ENCODE assay signal across 9 cellular contexts in the genomic region with DNA sequence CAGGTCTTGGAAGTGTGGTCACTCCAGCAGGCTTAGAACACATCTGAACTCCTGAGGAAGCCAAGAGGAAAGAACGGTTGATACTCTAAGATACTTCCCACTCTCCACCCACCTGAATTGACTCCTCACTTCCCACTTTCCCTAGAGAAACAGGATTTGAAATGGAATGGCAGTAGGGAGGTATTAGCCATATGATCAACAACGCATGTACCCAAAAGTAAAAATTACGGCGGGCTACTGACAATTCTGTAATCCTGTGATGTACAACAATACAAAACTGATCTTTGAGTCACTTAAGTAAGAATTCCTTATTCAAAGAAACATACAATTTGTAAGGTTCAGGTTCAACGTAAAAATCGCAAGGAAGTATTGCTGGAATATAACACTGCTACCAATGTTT. TPM values are rescaled to one million over a fixed set of nuclear protein-coding genes. Genes with fewer than 3 reads are reported as not detected.
A peak's percentile ranks its signal among the peaks of the same experiment; 100 is the strongest.
DNase-seq lines count a peak whose midpoint lies in the region; ATAC-seq, FAIRE-seq and TF ChIP-seq lines count a peak whose summit lies in the region.
"Had no signal": no experiment of that assay in that cellular context is flagged by ENCODE, and none has a peak within 500 bp of the region (broad histone marks: within the 10 kb centered on the region; RNA-seq: fewer than 3 reads in every experiment).

No MANE protein-coding gene starts in this region.

- H4K20me1 ChIP-seq in H9 (ENCODE audit: control insufficient read depth, insufficient read depth, insufficient read length): peaks cover 2% of the 10 kb centered on the region

- no peak overlapping the region for H4K5ac ChIP-seq in H9 (ENCODE audit: insufficient read length, low read depth, low read length)

- no TSS peak for BruUV-seq in MCF 10A (replicated peaks; lab: Mats Ljungman, UMichigan)

- CTCF ChIA-PET in MCF 10A (lab: Yijun Ruan, JAX): interaction anchor here (0.6 to 2.2 kb wide), 5 partner anchors 204 to 795 kb away, joined by 3 to 7 read pairs (median 4); no protein-coding TSS in a partner anchor

- H2BK120ac ChIP-seq in H9 (ENCODE audit: low read depth, low read length, poor library complexity, severe bottlenecking): no peak overlapping the region

- peaks cover 18% of the 10 kb centered on the region for H3K23me2 ChIP-seq in H9 (ENCODE audit: insufficient read length, low read depth, low read length, poor library complexity, severe bottlenecking)

- peaks cover 6% of the 10 kb centered on the region; the same call in 1 of the 2 replicates for H3K4me1 ChIP-seq in H9 (ENCODE audit: insufficient read depth, low read length)
- H3K4me1 ChIP-seq in small intestine (ENCODE audit: control insufficient read depth in 2 of 2, insufficient read depth in 1 of 2, low read depth in 1 of 2, low read length in 1 of 2): no peaks in the 10 kb centered on the region

- peak overlapping the region; percentile 28 to 47 for H3K4me3 ChIP-seq in small intestine (ENCODE audit: low read depth in 1 of 2, low read length in 2 of 2)

- no peak for FAIRE-seq in small intestine (lab: Jason Lieb, UNC)
- FAIRE-seq: G401.6 had no signal

- H3K27ac ChIP-seq in H9 (ENCODE audit: insufficient read length, low read depth, low read length) (no peak overlapping the region), small intestine (ENCODE audit: low read depth in 1 of 2, low read length in 1 of 2) (peak overlapping the region; percentile 24 to 71)

- H3K27ac Mint-ChIP-seq in H9: peak overlapping the region in 2 of 3 experiments; percentile 34 to 89; a peak in 2 of 7 replicates
- no peak overlapping the region for H3K27ac Mint-ChIP-seq in MCF 10A (ENCODE audit: low read depth, unreplicated experiment)
- H3K27ac Mint-ChIP-seq in type B pancreatic cell: no peak overlapping the region
- no peak overlapping the region for H3K27ac Mint-ChIP-seq in CD14-positive monocyte
- no peak overlapping the region for H3K27ac Mint-ChIP-seq in activated T-helper 1 cell treated with anti-CD3 and anti-CD28 coated beads, Interleukin-12 subunit alpha, Interleukin-12 subunit beta, Interleukin-2, Interleukin-4 antibody, amounts not matched to agents 30 ng/mL and 10 ng/mL and 1 ng/mL, durations not matched to agents 14 hours and 24 hours and 36 hours

- H3K4me1 Mint-ChIP-seq in H9 (peaks cover 15 to 33% of the 10 kb centered on the region in 2 experiments), MCF 10A (ENCODE audit: insufficient read depth, unreplicated experiment) (peaks cover 27% of the 10 kb centered on the region), type B pancreatic cell (ENCODE audit: unreplicated experiment) (peaks cover 37% of the 10 kb centered on the region), CD14-positive monocyte (peaks cover 18% of the 10 kb centered on the region)
- peaks cover 10% of the 10 kb centered on the region for H3K4me1 Mint-ChIP-seq in activated T-helper 1 cell treated with anti-CD3 and anti-CD28 coated beads, Interleukin-12 subunit alpha, Interleukin-12 subunit beta, Interleukin-2, Interleukin-4 antibody, amounts not matched to agents 30 ng/mL and 10 ng/mL and 1 ng/mL, durations not matched to agents 14 hours and 24 hours and 36 hours (ENCODE audit: low read depth)

- H2BK15ac ChIP-seq in H9 (ENCODE audit: low read depth, low read length): no peak overlapping the region

- no peak overlapping the region for H3K9ac ChIP-seq in H9 (ENCODE audit: extremely low read depth, insufficient read length, low read length)

- H3T11ph ChIP-seq in H9 (ENCODE audit: low read length): no peak overlapping the region

- POLR2A ChIA-PET in MCF 10A (lab: Yijun Ruan, JAX): interaction anchor here (0.6 to 3.4 kb wide), 8 partner anchors 12 to 936 kb away, joined by 3 to 14 read pairs (median 4); no protein-coding TSS in a partner anchor

- H3K14ac ChIP-seq in H9 (ENCODE audit: insufficient read depth, low read length): no peak overlapping the region

- H3K9me3 Mint-ChIP-seq in H9 (peaks cover 0 to 3% of the 10 kb centered on the region in 2 experiments; a peak in 2 of 5 replicates), MCF 10A (ENCODE audit: unreplicated experiment) (no peaks in the 10 kb centered on the region), type B pancreatic cell (no peaks in the 10 kb centered on the region), CD14-positive monocyte (peaks cover 0 to 6% (median 1%) of the 10 kb centered on the region in 7 donors)
- H3K9me3 Mint-ChIP-seq in activated T-helper 1 cell treated with anti-CD3 and anti-CD28 coated beads, Interleukin-12 subunit alpha, Interleukin-12 subunit beta, Interleukin-2, Interleukin-4 antibody, amounts not matched to agents 30 ng/mL and 10 ng/mL and 1 ng/mL, durations not matched to agents 14 hours and 24 hours and 36 hours: no peaks in the 10 kb centered on the region

- no peak overlapping the region for H2AK5ac ChIP-seq in H9 (ENCODE audit: insufficient read length, low read length)

- no peak overlapping the region for H3K4ac ChIP-seq in H9 (ENCODE audit: low read depth, low read length)

- no peak for TF ChIP-seq CTCF in H9 (conservative IDR thresholded peaks at IDR 0.05)
- no peak for TF ChIP-seq CTCF in MCF 10A (IDR thresholded peaks at IDR 0.05; ENCODE audit: unreplicated experiment)
- TF ChIP-seq CTCF in type B pancreatic cell (conservative IDR thresholded peaks at IDR 0.05): no peak
- TF ChIP-seq CTCF in CD14-positive monocyte (IDR thresholded peaks at IDR 0.05): no peak

- no peaks in the 10 kb centered on the region for H3K27me3 ChIP-seq in H9 (ENCODE audit: insufficient read depth, low read length)
- H3K27me3 ChIP-seq in small intestine (ENCODE audit: control insufficient read depth in 2 of 2, insufficient read depth in 2 of 2, low read length in 2 of 2): no peaks in the 10 kb centered on the region

- no peak overlapping the region for H2BK5ac ChIP-seq in H9 (ENCODE audit: insufficient read length, low read length)

- H3K56ac ChIP-seq in H9 (ENCODE audit: insufficient read length, low read depth, low read length): no peak overlapping the region

- H2BK12ac ChIP-seq in H9 (ENCODE audit: insufficient read length, low read depth, low read length): no peak overlapping the region

- H2BK20ac ChIP-seq in H9 (ENCODE audit: low read depth, low read length, poor library complexity, severe bottlenecking): no peak overlapping the region

- H3K79me2 ChIP-seq in H9 (ENCODE audit: insufficient read depth, low read length): peaks cover 48% of the 10 kb centered on the region

- H3K27me3 Mint-ChIP-seq in H9 (ENCODE audit: low read depth): no peaks in the 10 kb centered on the region
- no peaks in the 10 kb centered on the region for H3K27me3 Mint-ChIP-seq in MCF 10A (ENCODE audit: insufficient read depth, unreplicated experiment)
- no peaks in the 10 kb centered on the region for H3K27me3 Mint-ChIP-seq in type B pancreatic cell
- H3K27me3 Mint-ChIP-seq in CD14-positive monocyte (ENCODE audit: low read depth in 3 of 3): peaks cover 12 to 20% (median 16%) of the 10 kb centered on the region in 3 donors
- H3K27me3 Mint-ChIP-seq in activated T-helper 1 cell treated with anti-CD3 and anti-CD28 coated beads, Interleukin-12 subunit alpha, Interleukin-12 subunit beta, Interleukin-2, Interleukin-4 antibody, amounts not matched to agents 30 ng/mL and 10 ng/mL and 1 ng/mL, durations not matched to agents 14 hours and 24 hours and 36 hours (ENCODE audit: insufficient read depth): peaks cover 31% of the 10 kb centered on the region

- no peak overlapping the region for H2AFZ ChIP-seq in H9 (ENCODE audit: low read length)

- peaks cover 28 to 45% (median 35%) of the 10 kb centered on the region in 3 experiments for H3K36me3 Mint-ChIP-seq in H9 (ENCODE audit: insufficient read depth in 1 of 3, low read depth in 3 of 3)
- peaks cover 48% of the 10 kb centered on the region for H3K36me3 Mint-ChIP-seq in MCF 10A (ENCODE audit: insufficient read depth, unreplicated experiment)
- H3K36me3 Mint-ChIP-seq in type B pancreatic cell: peaks cover 23% of the 10 kb centered on the region
- H3K36me3 Mint-ChIP-seq in CD14-positive monocyte: peaks cover 0 to 4% of the 10 kb centered on the region in 2 donors
- H3K36me3 Mint-ChIP-seq in activated T-helper 1 cell treated with anti-CD3 and anti-CD28 coated beads, Interleukin-12 subunit alpha, Interleukin-12 subunit beta, Interleukin-2, Interleukin-4 antibody, amounts not matched to agents 30 ng/mL and 10 ng/mL and 1 ng/mL, durations not matched to agents 14 hours and 24 hours and 36 hours (ENCODE audit: low read depth): no peaks in the 10 kb centered on the region

- WGBS in H9 (ENCODE audit: extremely low coverage, insufficient read length, low lambda C conversion rate): no CpG with 5 or more reads among the region's 6 CpGs
- WGBS in small intestine, 3 donors: 6 to 42% (median 25%) methylated on average over 6 of the region's 6 CpGs

- peak overlapping the region; percentile 76 for H3K4me2 ChIP-seq in H9 (ENCODE audit: insufficient read depth, insufficient read length, low read length)

- no peak overlapping the region for H4K91ac ChIP-seq in H9 (ENCODE audit: insufficient read length, low read depth, low read length)

- ATAC-seq in HG02798 (IDR thresholded peaks at IDR 0.05; ENCODE audit: poor library complexity, unreplicated experiment): no peak

- no peak overlapping the region for H3K4me3 Mint-ChIP-seq in H9
- no peak overlapping the region for H3K4me3 Mint-ChIP-seq in MCF 10A (ENCODE audit: unreplicated experiment)
- H3K4me3 Mint-ChIP-seq in type B pancreatic cell: no peak overlapping the region
- H3K4me3 Mint-ChIP-seq in CD14-positive monocyte: no peak overlapping the region
- H3K4me3 Mint-ChIP-seq in activated T-helper 1 cell treated with anti-CD3 and anti-CD28 coated beads, Interleukin-12 subunit alpha, Interleukin-12 subunit beta, Interleukin-2, Interleukin-4 antibody, amounts not matched to agents 30 ng/mL and 10 ng/mL and 1 ng/mL, durations not matched to agents 14 hours and 24 hours and 36 hours: no peak overlapping the region

- intact Hi-C loops in MCF 10A (cut with micrococcal nuclease): loop anchor here (1.0 to 5.0 kb wide), 3 partner anchors 250 to 401 kb away; no protein-coding TSS in a partner anchor
- intact Hi-C loops in CD14-positive monocyte (cut with micrococcal nuclease): no loop called here
- intact Hi-C loops in activated T-helper 1 cell treated with anti-CD3 and anti-CD28 coated beads, Interleukin-12 subunit alpha, Interleukin-12 subunit beta, Interleukin-2, Interleukin-4 antibody, amounts not matched to agents 30 ng/mL and 10 ng/mL and 1 ng/mL, durations not matched to agents 14 hours and 24 hours and 36 hours (cut with micrococcal nuclease): loop anchor here (10.0 kb wide), 1 partner anchor 933 kb away; the partner anchor contains the start of gene RBM26

- no peak overlapping the region for H4K8ac ChIP-seq in H9 (replicated peaks; ENCODE audit: insufficient read length, low read depth, low read length)

- peaks cover 1 to 2% of the 10 kb centered on the region in 2 donors for H3K36me3 ChIP-seq in small intestine (ENCODE audit: control insufficient read depth in 2 of 2, insufficient read depth in 2 of 2, low read length in 2 of 2)

- DNase-seq in H9 (no peak), MCF 10A (ENCODE audit: unreplicated experiment) (peak; percentile 21), inferior parietal cortex (ENCODE audit: extremely low spot score) (peak; percentile 47), small intestine (peak; percentile 21), type B pancreatic cell (ENCODE audit: extremely low spot score, unreplicated experiment) (no peak), CD14-positive monocyte (ENCODE audit: low spot score) (no peak)
- no peak for DNase-seq in activated T-helper 1 cell treated with anti-CD3 and anti-CD28 coated beads, Interleukin-12 subunit alpha, Interleukin-12 subunit beta, Interleukin-2, Interleukin-4 antibody, amounts not matched to agents 30 ng/mL and 10 ng/mL and 1 ng/mL, durations not matched to agents 14 hours and 24 hours and 36 hours (ENCODE audit: low spot score)

- H3K9me3 ChIP-seq in H9 (ENCODE audit: control insufficient read depth, low read depth, low read length): no peaks in the 10 kb centered on the region
- no peaks in the 10 kb centered on the region for H3K9me3 ChIP-seq in small intestine (ENCODE audit: control insufficient read depth, low read depth)

- no peaks in the 10 kb centered on the region for H3K79me1 ChIP-seq in H9 (ENCODE audit: insufficient read depth, low read depth, low read length, poor library complexity, severe bottlenecking)

- H3K23ac ChIP-seq in H9 (ENCODE audit: insufficient read length, low read depth, low read length): no peak overlapping the region

- H3K18ac ChIP-seq in H9 (ENCODE audit: insufficient read length, low read depth, low read length): no peak overlapping the region

RNA-seq across cellular contexts. Expression of gene SPRY2, which starts 3.2 kb away (rescaled TPM):
- total RNA-seq in H9 (2021) (55.4 and 56.4 TPM in 2 replicates), MCF 10A (2022) (41.2 and 46.4 TPM in 2 replicates), type B pancreatic cell (ENCODE audit: low replicate concordance) (48.3 and 48.7 TPM in 2 replicates)
- polyA plus RNA-seq in small intestine (10 to 100 TPM; 10.3 to 27.7 (median 16.3) TPM), CD14-positive monocyte (under 1 TPM; 0.26 to 0.73 TPM)
- 0.08 and 0.10 TPM in 2 replicates for total RNA-seq in activated T-helper 1 cell treated with anti-CD3 and anti-CD28 coated beads, Interleukin-12 subunit alpha, Interleukin-12 subunit beta, Interleukin-2, Interleukin-4 antibody, amounts not matched to agents 30 ng/mL and 10 ng/mL and 1 ng/mL, durations not matched to agents 14 hours and 24 hours and 36 hours

Comparison
In these comparisons a context has a peak if more than half of its experiments do, and no peak if none do; other contexts are left out.
1. DNase-seq: peak in MCF 10A (single experiment), inferior parietal cortex (single experiment) and small intestine (single experiment); none in H9 (single experiment), type B pancreatic cell (single experiment), CD14-positive monocyte (single experiment) and activated T-helper 1 cell treated with anti-CD3 and anti-CD28 coated beads, Interleukin-12 subunit alpha, Interleukin-12 subunit beta, Interleukin-2, Interleukin-4 antibody, amounts not matched to agents 30 ng/mL and 10 ng/mL and 1 ng/mL, durations not matched to agents 14 hours and 24 hours and 36 hours (single experiment).
2. H3K27ac Mint-ChIP-seq: peak in H9 (2 of 3); none in MCF 10A (single experiment), type B pancreatic cell (single experiment), CD14-positive monocyte (0 of 7) and activated T-helper 1 cell treated with anti-CD3 and anti-CD28 coated beads, Interleukin-12 subunit alpha, Interleukin-12 subunit beta, Interleukin-2, Interleukin-4 antibody, amounts not matched to agents 30 ng/mL and 10 ng/mL and 1 ng/mL, durations not matched to agents 14 hours and 24 hours and 36 hours (single experiment).
3. RNA of gene SPRY2, which starts 3.2 kb away (total RNA-seq): 55.4 to 56.4 TPM in H9, 48.3 to 48.7 TPM in type B pancreatic cell and 41.2 to 46.4 TPM in MCF 10A; 0.08 to 0.10 TPM in activated T-helper 1 cell treated with anti-CD3 and anti-CD28 coated beads, Interleukin-12 subunit alpha, Interleukin-12 subunit beta, Interleukin-2, Interleukin-4 antibody, amounts not matched to agents 30 ng/mL and 10 ng/mL and 1 ng/mL, durations not matched to agents 14 hours and 24 hours and 36 hours; every median in the first group is over 10 times any median in the second.
4. intact Hi-C loops: an anchor here in MCF 10A (1.0 to 5.0 kb wide) and activated T-helper 1 cell treated with anti-CD3 and anti-CD28 coated beads, Interleukin-12 subunit alpha, Interleukin-12 subunit beta, Interleukin-2, Interleukin-4 antibody, amounts not matched to agents 30 ng/mL and 10 ng/mL and 1 ng/mL, durations not matched to agents 14 hours and 24 hours and 36 hours (10.0 kb wide); none called in CD14-positive monocyte.